ENCODE assay signal across 8 cellular contexts in the genomic region with DNA sequence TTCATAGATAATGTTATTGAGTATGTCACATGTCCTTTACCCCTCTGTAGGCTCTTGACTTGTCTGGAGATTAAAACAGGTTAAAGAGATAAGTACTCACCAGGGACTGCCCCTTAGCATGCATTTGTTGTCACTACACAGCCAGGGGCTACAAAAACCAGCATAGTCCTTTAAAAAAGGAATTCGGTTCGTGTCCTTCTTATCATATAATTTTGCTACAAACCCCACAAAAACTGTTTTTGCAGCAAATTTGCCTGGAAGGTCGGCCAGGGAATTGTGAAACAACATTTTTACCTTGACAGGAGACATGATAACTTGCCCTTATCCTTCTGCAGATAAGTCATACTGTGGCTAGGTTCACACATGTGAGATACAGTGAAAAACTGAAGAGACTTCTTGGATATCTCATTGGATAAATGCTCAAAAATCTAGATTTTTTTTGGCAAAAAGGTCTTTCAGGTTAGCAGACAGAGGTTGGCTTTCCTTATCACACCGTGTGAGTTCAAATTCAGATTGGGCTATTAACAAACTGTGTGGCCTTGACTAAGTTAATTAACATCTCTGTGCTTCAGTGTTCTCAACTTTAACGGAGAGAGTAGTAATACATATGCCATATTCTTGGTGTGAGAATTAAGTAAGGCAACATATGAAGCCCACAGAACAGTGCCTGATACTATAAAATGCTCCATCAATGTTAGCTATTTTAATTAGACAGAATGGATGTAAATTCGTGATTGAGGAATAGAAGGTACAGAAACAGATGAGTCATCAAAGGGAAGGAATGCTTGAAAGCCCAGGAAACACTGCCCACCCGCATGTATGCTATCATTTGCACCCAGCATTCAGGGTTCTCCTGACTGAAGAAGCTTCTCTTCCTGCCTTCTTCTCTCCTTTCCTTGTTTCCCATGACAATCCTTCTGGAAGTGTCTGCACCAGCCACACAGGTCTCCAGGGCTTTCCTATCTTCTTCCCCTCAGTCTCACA. TPM values are rescaled to one million over a fixed set of nuclear protein-coding genes. Genes with fewer than 3 reads are reported as not detected.
DNase-seq lines count a peak whose midpoint lies in the region; ATAC-seq and TF ChIP-seq lines count a peak whose summit lies in the region.

No MANE protein-coding gene starts in this region.

- H3K9me3 Mint-ChIP-seq in mesothelial cell of epicardium = peaks cover 26% of the 10 kb centered on the region

- intact Hi-C loops in left colon (cut with DNase I, micrococcal nuclease) = no loop called here

- H3K79me2 ChIP-seq in SK-N-SH (ENCODE audit: insufficient read depth) = no peaks in the 10 kb centered on the region

- no peak overlapping the region for H3K4me3 Mint-ChIP-seq in mesothelial cell of epicardium

- peak overlapping the region; percentile 48; the same call in 1 of the 2 replicates for H2AFZ ChIP-seq in SK-N-SH (ENCODE audit: low read depth)

- peaks cover 2 to 13% of the 10 kb centered on the region in 2 experiments; a peak in 1 of 4 replicates for H3K4me1 ChIP-seq in SK-N-SH (ENCODE audit: control insufficient read depth in 1 of 2, insufficient read depth in 2 of 2, low read depth in 1 of 2, low read length in 1 of 2)

- H3K36me3 Mint-ChIP-seq in mesothelial cell of epicardium = no peaks in the 10 kb centered on the region

- WGBS in SK-N-SH (ENCODE audit: low lambda C conversion rate) = 34% methylated on average over 7 of the region's 7 CpGs

- no peaks in the 10 kb centered on the region for H3K9me2 ChIP-seq in SK-N-SH

- TF ChIP-seq RAD21 in SK-N-SH (IDR thresholded peaks at IDR 0.05; ENCODE audit: low read length) = no peak

- H3K9ac ChIP-seq in SK-N-SH = no peak overlapping the region

- no peaks in the 10 kb centered on the region for H3K9me3 ChIP-seq in SK-N-SH

- peaks cover 7% of the 10 kb centered on the region for H3F3A ChIP-seq in SK-N-SH (replicated peaks; ENCODE audit: insufficient read depth)

- no peaks in the 10 kb centered on the region for H3K27me3 ChIP-seq in SK-N-SH (ENCODE audit: insufficient read depth)

- DNase-seq in SK-N-SH = no peak
- DNase-seq in mesothelial cell of epicardium (ENCODE audit: low spot score in 2 of 2, unreplicated experiment in 2 of 2) = no peak
- DNase-seq in left colon = no peak
- no peak for DNase-seq in hippocampal formation (lab: John Stamatoyannopoulos, UW)
- DNase-seq in NCI-H2029 treated with DMSO at 0.1 percent for 48 hours (lab: John Stamatoyannopoulos, UW) = no peak
- DNase-seq in GM10248 (ENCODE audit: extremely low spot score) = no peak

- TF ChIP-seq CTCF in SK-N-SH (IDR thresholded peaks at IDR 0.05) (no peak), mesothelial cell of epicardium (IDR thresholded peaks at IDR 0.05; ENCODE audit: unreplicated experiment) (no peak), GM10248 (IDR thresholded peaks at IDR 0.05; ENCODE audit: control extremely low read depth, extremely low read depth, low read depth, missing control alignments) (no peak)

- H4K20me1 ChIP-seq in SK-N-SH (ENCODE audit: insufficient read depth) = no peaks in the 10 kb centered on the region

- H3K4me3 ChIP-seq in SK-N-SH (ENCODE audit: low read depth in 2 of 2, low read length in 1 of 2) = no peak overlapping the region

- peaks cover 34% of the 10 kb centered on the region for H3K4me1 Mint-ChIP-seq in mesothelial cell of epicardium

- no peaks in the 10 kb centered on the region for H3K27me3 Mint-ChIP-seq in mesothelial cell of epicardium (ENCODE audit: low read depth)

- H3K27ac Mint-ChIP-seq in mesothelial cell of epicardium = peak overlapping the region; percentile 74

- CTCF ChIA-PET in SK-N-SH (lab: Yijun Ruan, JAX) (interaction anchor here (1.5 to 1.7 kb wide), 2 partner anchors 8 to 67 kb away, joined by 4 read pairs; no protein-coding TSS in a partner anchor), GM10248 (lab: Yijun Ruan, JAX) (interaction anchor here (1.2 kb wide), 1 partner anchor 68 kb away, joined by 6 read pairs; no protein-coding TSS in a partner anchor)

- peak; percentile 20 for ATAC-seq in GM18870 (IDR thresholded peaks at IDR 0.05; ENCODE audit: unreplicated experiment)
- ATAC-seq in HG02642 (IDR thresholded peaks at IDR 0.05; ENCODE audit: poor library complexity, unreplicated experiment) = peak; percentile 21
- ATAC-seq in left colon = no peak

- TF ChIP-seq EP300 in SK-N-SH (IDR thresholded peaks at IDR 0.05; ENCODE audit: borderline replicate concordance in 1 of 2, low read depth in 1 of 2, low read length in 1 of 2) = no peak

- H3K36me3 ChIP-seq in SK-N-SH (replicated peaks in 1 of 2; ENCODE audit: control insufficient read depth in 1 of 2, insufficient read depth in 2 of 2, low read length in 1 of 2) = no peaks in the 10 kb centered on the region

- peak overlapping the region in 1 of 2 experiments; percentile 2; a peak in 1 of 4 replicates for H3K27ac ChIP-seq in SK-N-SH (ENCODE audit: low read depth in 2 of 2, low read length in 1 of 2)

- POLR2A ChIA-PET in SK-N-SH (lab: Yijun Ruan, JAX) (no interaction called here), GM10248 (lab: Yijun Ruan, JAX) (interaction anchor here (0.7 kb wide), 1 partner anchor 37 kb away, joined by 3 read pairs; no protein-coding TSS in a partner anchor)

- no peak overlapping the region for H3K4me2 ChIP-seq in SK-N-SH

TF ChIP-seq in SK-N-SH, 30 proteins besides CTCF, POLR2A, EP300 and RAD21:
- TF ChIP-seq PBX3 (IDR thresholded peaks at IDR 0.05) = peak; percentile 6; the same call in 1 of the 2 replicates
- TF ChIP-seq MAX (IDR thresholded peaks at IDR 0.05; ENCODE audit: low read depth) = no peak
- 0 out of 2 replicates have a peak, but pooled peaks have one; percentile 5 for TF ChIP-seq TCF12 (IDR thresholded peaks at IDR 0.05)
- no peak for TF ChIP-seq CHD2 (IDR thresholded peaks at IDR 0.05; ENCODE audit: low read length, partially characterized antibody)
- TF ChIP-seq FOSL2 (IDR thresholded peaks at IDR 0.05; ENCODE audit: borderline replicate concordance, low read depth) = peak; percentile 54; the same call in 1 of the 2 replicates
- TF ChIP-seq JUND (IDR thresholded peaks at IDR 0.05) = peak; percentile 54

RNA-seq across cellular contexts. Expression of gene FAM9C, which starts 30.0 kb away (rescaled TPM):
- polyA plus RNA-seq in SK-N-SH (2012; rRNA removed) = 1.9 and 2.6 TPM in 2 replicates
- 2.4 and 2.5 TPM in 2 replicates for polyA plus RNA-seq in SK-N-SH (2012; cell fraction: cytosol; rRNA removed)
- polyA plus RNA-seq in SK-N-SH (2012; cell fraction: nucleus; rRNA removed) = 3.1 and 6.2 TPM in 2 replicates
- total RNA-seq in mesothelial cell of epicardium = 0.34 to 0.44 TPM (median 0.38 TPM) in 3 replicates
- under 1 TPM; 0.09 to 0.17 TPM for total RNA-seq in left colon

RNA-seq across cellular contexts. Expression of gene TMSB4X, which starts 39.5 kb away (rescaled TPM):
- polyA plus RNA-seq in SK-N-SH (2012; rRNA removed) = 4,830 and 10,669 TPM in 2 replicates
- polyA plus RNA-seq in SK-N-SH (2012; cell fraction: cytosol; rRNA removed) = 11,345 and 16,426 TPM in 2 replicates
- 2,546 and 2,555 TPM in 2 replicates for polyA plus RNA-seq in SK-N-SH (2012; cell fraction: nucleus; rRNA removed)
- total RNA-seq in mesothelial cell of epicardium (2,120 to 2,167 TPM (median 2,121 TPM) in 3 replicates), left colon (1,000 to 10,000 TPM; 4,840 to 5,007 TPM)
